2 cellular contexts compared by ENCODE assay signal in the genomic region with DNA sequence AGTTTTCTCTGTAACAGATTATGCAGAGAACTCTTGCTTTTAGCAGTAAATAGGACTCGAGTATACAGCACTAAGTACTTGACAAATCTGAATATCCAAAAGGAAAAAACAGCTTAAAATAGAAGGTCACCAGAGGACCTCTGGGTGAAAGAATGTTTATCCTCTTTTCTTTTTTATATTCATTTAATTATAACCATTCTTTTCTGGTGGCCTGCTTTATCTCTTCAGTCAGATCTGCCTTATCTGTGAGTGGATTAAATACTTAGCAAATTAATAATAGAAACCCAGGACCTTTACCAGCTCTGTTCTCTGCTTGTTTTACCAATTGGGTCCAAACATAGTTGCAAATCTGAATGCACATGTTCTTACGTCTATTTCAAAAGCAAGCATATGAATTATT.
A peak's percentile ranks its signal among the peaks of the same experiment; 100 is the strongest.
TF ChIP-seq lines count a peak whose summit lies in the region.

No MANE protein-coding gene starts in this region.

TF ChIP-seq in SK-N-SH, 30 proteins besides CTCF, POLR2A, EP300 and RAD21 (continued from another document):
- no peak for TF ChIP-seq NFIC (IDR thresholded peaks at IDR 0.05; ENCODE audit: borderline replicate concordance)
- 0 out of 2 replicates have a peak, but pooled peaks have one; percentile 8 for TF ChIP-seq GATA2 (CRISPR knock-in tag; IDR thresholded peaks at IDR 0.05)
- TF ChIP-seq EZH2phosphoT487 (IDR thresholded peaks at IDR 0.05; ENCODE audit: borderline replicate concordance, low read depth), result no peak
- TF ChIP-seq RFX5 (IDR thresholded peaks at IDR 0.05; ENCODE audit: low read length), result no peak
- peak; percentile 75; the same call in 1 of the 2 replicates for TF ChIP-seq RCOR1 (IDR thresholded peaks at IDR 0.05; ENCODE audit: low read length)
- no peak for TF ChIP-seq TAF1 (IDR thresholded peaks at IDR 0.05; ENCODE audit: borderline replicate concordance, low read depth, low read length)
- 0 out of 2 replicates have a peak, but pooled peaks have one; percentile 14 for TF ChIP-seq RXRA (IDR thresholded peaks at IDR 0.05; ENCODE audit: borderline replicate concordance, low read depth)
- TF ChIP-seq FOXJ3 (CRISPR knock-in tag; IDR thresholded peaks at IDR 0.05), result no peak

TF ChIP-seq in endothelial cell of umbilical vein, 7 proteins besides CTCF, POLR2A, EP300 and RAD21 (continued from another document):
- no peak for TF ChIP-seq EZH2 (IDR thresholded peaks at IDR 0.05; ENCODE audit: borderline replicate concordance, low read depth, low read length, severe bottlenecking)
- no peak for TF ChIP-seq FOS (IDR thresholded peaks at IDR 0.05; ENCODE audit: borderline replicate concordance, insufficient read depth, low read length)
- TF ChIP-seq MYC (IDR thresholded peaks at IDR 0.05; ENCODE audit: low read depth, low read length), result no peak
